20 cellular contexts compared by ENCODE assay signal in the genomic region with DNA sequence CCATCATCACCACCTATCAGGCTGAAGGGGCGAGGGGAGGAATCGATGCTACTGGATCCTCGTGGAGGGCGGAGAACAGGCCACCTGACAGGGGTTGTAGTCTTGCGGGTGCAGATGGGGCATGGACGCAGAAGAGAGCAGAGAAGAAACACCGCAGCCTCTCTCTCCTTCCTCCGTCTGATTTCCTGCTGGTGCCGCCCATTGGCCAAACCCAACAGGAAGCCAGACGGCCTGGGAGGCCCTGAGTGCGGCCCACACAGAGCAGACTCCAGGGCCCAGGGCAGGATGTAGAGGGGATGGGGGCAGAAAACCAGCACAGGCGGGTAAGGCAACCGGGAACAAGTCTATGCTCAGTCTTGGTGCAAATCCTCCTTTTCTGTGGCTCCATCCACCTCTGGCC. TPM values are rescaled to one million over a fixed set of nuclear protein-coding genes. Genes with fewer than 3 reads are reported as not detected.
DNase-seq lines count a peak whose midpoint lies in the region; TF ChIP-seq lines count a peak whose summit lies in the region.
"Had no signal": no experiment of that assay in that cellular context is flagged by ENCODE, and none has a peak within 500 bp of the region (broad histone marks: within the 10 kb centered on the region; RNA-seq: fewer than 3 reads in every experiment).

No MANE protein-coding gene starts in this region.

- H3K27ac Mint-ChIP-seq in activated naive CD4-positive, alpha-beta T cell treated with anti-CD3 and anti-CD28 coated beads, Interleukin-2, amount 10 ng/mL, durations not matched to agents 7 days and 5 days: peak overlapping the region; percentile 11
- H3K27ac Mint-ChIP-seq: activated T-cell treated with anti-CD3 and anti-CD28 coated beads, Interleukin-2, amount 50 U/mL, for 24 hours had no signal

- H3K4me3 ChIP-seq in hepatocyte: no peak overlapping the region
- H3K4me3 ChIP-seq in skin epidermis: no peak overlapping the region
- no peak overlapping the region for H3K4me3 ChIP-seq in mesendoderm (ENCODE audit: low read length)
- H3K4me3 ChIP-seq in ovary: no peak overlapping the region
- H3K4me3 ChIP-seq: dorsolateral prefrontal cortex, gastroesophageal sphincter, MG63, thoracic aorta had no signal

- no peak for TF ChIP-seq POLR2A in ovary (IDR thresholded peaks at IDR 0.05)

- intact Hi-C loops in ovary (cut with DNase I): no loop called here

- H3K4me1 ChIP-seq in hepatocyte (ENCODE audit: insufficient read depth) (peaks cover 40% of the 10 kb centered on the region), mesendoderm (ENCODE audit: control insufficient read depth, low read depth, low read length) (no peaks in the 10 kb centered on the region), ovary (ENCODE audit: insufficient read depth) (no peaks in the 10 kb centered on the region)
- H3K4me1 ChIP-seq: gastroesophageal sphincter had no signal

- no peak overlapping the region for H3K9ac ChIP-seq in mesendoderm (ENCODE audit: low read length)

- H3K9me3 Mint-ChIP-seq in activated naive CD4-positive, alpha-beta T cell treated with anti-CD3 and anti-CD28 coated beads, Interleukin-2, amount 10 ng/mL, durations not matched to agents 7 days and 5 days: peaks cover 21% of the 10 kb centered on the region

- no peak overlapping the region for H3K56ac ChIP-seq in mesendoderm (ENCODE audit: low read length)

- no peak overlapping the region for H2AK5ac ChIP-seq in mesendoderm (ENCODE audit: low read length)

- CTCF ChIA-PET in activated naive CD4-positive, alpha-beta T cell treated with anti-CD3 and anti-CD28 coated beads, Interleukin-2, amount 10 ng/mL, durations not matched to agents 7 days and 5 days (lab: Charles Lee): no interaction called here

- TF ChIP-seq CTCF in hepatocyte (IDR thresholded peaks at IDR 0.05; ENCODE audit: poor library complexity) (no peak), ovary (IDR thresholded peaks at IDR 0.05) (no peak)

- H3K18ac ChIP-seq in mesendoderm (ENCODE audit: low read length): no peak overlapping the region

- H3K36me3 ChIP-seq in hepatocyte (replicated peaks; ENCODE audit: insufficient read depth, low read depth) (no peaks in the 10 kb centered on the region), mesendoderm (ENCODE audit: control insufficient read depth, insufficient read depth, low read length) (no peaks in the 10 kb centered on the region), ovary (no peaks in the 10 kb centered on the region)
- H3K36me3 ChIP-seq: gastroesophageal sphincter, MG63, thoracic aorta had no signal

- H2BK15ac ChIP-seq in mesendoderm (replicated peaks; ENCODE audit: low read depth): no peak overlapping the region

- no peaks in the 10 kb centered on the region for H3K9me2 ChIP-seq in hepatocyte (replicated peaks; ENCODE audit: insufficient read depth)

- H3K27me3 ChIP-seq in hepatocyte: no peaks in the 10 kb centered on the region
- no peaks in the 10 kb centered on the region for H3K27me3 ChIP-seq in mesendoderm (ENCODE audit: insufficient read depth, low read length, poor library complexity)
- H3K27me3 ChIP-seq in ovary: no peaks in the 10 kb centered on the region
- H3K27me3 ChIP-seq: MG63 had no signal

- no peaks in the 10 kb centered on the region for H3K79me2 ChIP-seq in hepatocyte
- no peaks in the 10 kb centered on the region for H3K79me2 ChIP-seq in mesendoderm (ENCODE audit: control insufficient read depth, insufficient read depth, low read length)

- no peak for TF ChIP-seq EP300 in ovary (IDR thresholded peaks at IDR 0.05)

- H3K27ac ChIP-seq in hepatocyte: peak overlapping the region; percentile 67
- peak overlapping the region in 11 of 21 experiments; percentile 7 to 68 (median 27) for H3K27ac ChIP-seq in skin epidermis
- H3K27ac ChIP-seq in mesendoderm (ENCODE audit: low read depth, low read length): no peak overlapping the region
- H3K27ac ChIP-seq in ovary: no peak overlapping the region
- H3K27ac ChIP-seq: C4-2B, dorsolateral prefrontal cortex, gastroesophageal sphincter, thoracic aorta had no signal

- peaks cover 77% of the 10 kb centered on the region for H3K27me3 Mint-ChIP-seq in activated naive CD4-positive, alpha-beta T cell treated with anti-CD3 and anti-CD28 coated beads, Interleukin-2, amount 10 ng/mL, durations not matched to agents 7 days and 5 days

- H3K4ac ChIP-seq in mesendoderm (ENCODE audit: low read depth, low read length): no peak overlapping the region

- no peak overlapping the region for H3K23ac ChIP-seq in mesendoderm (ENCODE audit: low read length)

- H2BK5ac ChIP-seq in mesendoderm (ENCODE audit: low read length): no peak overlapping the region

- H4K20me1 ChIP-seq in hepatocyte (ENCODE audit: insufficient read depth, poor library complexity, severe bottlenecking): no peaks in the 10 kb centered on the region

- no peak overlapping the region for H4K8ac ChIP-seq in mesendoderm (ENCODE audit: low read depth, low read length)

- H2AFZ ChIP-seq in hepatocyte: no peak overlapping the region

- H3K79me1 ChIP-seq in mesendoderm (ENCODE audit: low read length): no peaks in the 10 kb centered on the region

- no peak overlapping the region for H2BK120ac ChIP-seq in mesendoderm (ENCODE audit: low read depth, low read length)

- no peak overlapping the region for H3K4me3 Mint-ChIP-seq in activated naive CD4-positive, alpha-beta T cell treated with anti-CD3 and anti-CD28 coated beads, Interleukin-2, amount 10 ng/mL, durations not matched to agents 7 days and 5 days
- H3K4me3 Mint-ChIP-seq: activated T-cell treated with anti-CD3 and anti-CD28 coated beads, Interleukin-2, amount 50 U/mL, for 24 hours had no signal

- H3K9me3 ChIP-seq in hepatocyte (ENCODE audit: low read depth) (no peaks in the 10 kb centered on the region), ovary (no peaks in the 10 kb centered on the region)

- peaks cover 21% of the 10 kb centered on the region for H3K4me1 Mint-ChIP-seq in activated naive CD4-positive, alpha-beta T cell treated with anti-CD3 and anti-CD28 coated beads, Interleukin-2, amount 10 ng/mL, durations not matched to agents 7 days and 5 days

- 95% methylated on average over 13 of the region's 13 CpGs for WGBS in hepatocyte (ENCODE audit: low lambda C conversion rate, missing lambda C conversion rate)
- WGBS in mesendoderm (ENCODE audit: extremely low coverage, insufficient coverage, low lambda C conversion rate): no CpG with 5 or more reads among the region's 13 CpGs
- 78 to 85% (median 81%) methylated on average over 13 of the region's 13 CpGs for WGBS in ovary, 3 donors

- peak; percentile 55 for DNase-seq in activated naive CD4-positive, alpha-beta T cell treated with anti-CD3 and anti-CD28 coated beads, Interleukin-2, amount 10 ng/mL, durations not matched to agents 7 days and 5 days
- no peak for DNase-seq in activated naive CD4-positive, alpha-beta T cell (lab: John Stamatoyannopoulos, UW)
- DNase-seq in NOMO-1 treated with dmso at 0.1 percent for 144 hours (lab: John Stamatoyannopoulos, UW; ENCODE audit: unreplicated experiment) (peak; percentile 33), hepatocyte (ENCODE audit: low spot score) (no peak), mesendoderm (no peak), ovary (no peak)
- no peak for DNase-seq in effector CD8-positive, alpha-beta T cell (lab: John Stamatoyannopoulos, UW)
- DNase-seq: activated T-cell treated with anti-CD3 and anti-CD28 coated beads, Interleukin-2, amount 50 U/mL, for 24 hours; dorsolateral prefrontal cortex; GOT3; left colon; MG63; NCI-H146; NCI-H748 treated with DMSO at 0.1 percent for 48 hours; small intestine; T1000 had no signal

- peaks cover 2% of the 10 kb centered on the region for H3K36me3 Mint-ChIP-seq in activated naive CD4-positive, alpha-beta T cell treated with anti-CD3 and anti-CD28 coated beads, Interleukin-2, amount 10 ng/mL, durations not matched to agents 7 days and 5 days

- no peak overlapping the region for H4K5ac ChIP-seq in mesendoderm (ENCODE audit: low read length)

- H3K4me2 ChIP-seq in hepatocyte: no peak overlapping the region
- no peak overlapping the region for H3K4me2 ChIP-seq in mesendoderm (ENCODE audit: low read length)

RNA-seq across cellular contexts. Expression of gene CEBPA, which starts 15.4 kb away (rescaled TPM):
- total RNA-seq in hepatocyte: 151 and 160 TPM in 2 replicates
- polyA plus RNA-seq in hepatocyte: 65.1 and 103 TPM in 2 replicates
- 0.55 TPM for polyA plus RNA-seq in mesendoderm (2013, experiment 1 of 2)
- 0.62 TPM for polyA plus RNA-seq in mesendoderm (2013, experiment 2 of 2)
- 1 to 10 TPM; 1.5 to 6.1 (median 3.7) TPM for total RNA-seq in ovary
- polyA plus RNA-seq in ovary: 1 to 10 TPM in 1 of 2 donors, under 1 TPM in 1; 0.92 to 4.3 TPM

Comparison
In these comparisons a context has a peak if more than half of its experiments do, and no peak if none do; other contexts are left out.
1. DNase-seq: peak in activated naive CD4-positive, alpha-beta T cell treated with anti-CD3 and anti-CD28 coated beads, Interleukin-2, amount 10 ng/mL, durations not matched to agents 7 days and 5 days (single experiment) and NOMO-1 treated with dmso at 0.1 percent for 144 hours (single experiment); none in activated naive CD4-positive, alpha-beta T cell (0 of 4), hepatocyte (single experiment), mesendoderm (single experiment), effector CD8-positive, alpha-beta T cell (single experiment) and ovary (0 of 5).
2. H3K27ac ChIP-seq: peak in hepatocyte (single experiment) and skin epidermis (11 of 21); none in mesendoderm (single experiment) and ovary (0 of 2).
3. RNA of gene CEBPA, which starts 15.4 kb away (total RNA-seq): 151 to 160 TPM in hepatocyte; 1.5 to 6.1 TPM in ovary; every median in the first group is over 10 times any median in the second.